ENCODE assay signal across 36 cellular contexts in the genomic region with DNA sequence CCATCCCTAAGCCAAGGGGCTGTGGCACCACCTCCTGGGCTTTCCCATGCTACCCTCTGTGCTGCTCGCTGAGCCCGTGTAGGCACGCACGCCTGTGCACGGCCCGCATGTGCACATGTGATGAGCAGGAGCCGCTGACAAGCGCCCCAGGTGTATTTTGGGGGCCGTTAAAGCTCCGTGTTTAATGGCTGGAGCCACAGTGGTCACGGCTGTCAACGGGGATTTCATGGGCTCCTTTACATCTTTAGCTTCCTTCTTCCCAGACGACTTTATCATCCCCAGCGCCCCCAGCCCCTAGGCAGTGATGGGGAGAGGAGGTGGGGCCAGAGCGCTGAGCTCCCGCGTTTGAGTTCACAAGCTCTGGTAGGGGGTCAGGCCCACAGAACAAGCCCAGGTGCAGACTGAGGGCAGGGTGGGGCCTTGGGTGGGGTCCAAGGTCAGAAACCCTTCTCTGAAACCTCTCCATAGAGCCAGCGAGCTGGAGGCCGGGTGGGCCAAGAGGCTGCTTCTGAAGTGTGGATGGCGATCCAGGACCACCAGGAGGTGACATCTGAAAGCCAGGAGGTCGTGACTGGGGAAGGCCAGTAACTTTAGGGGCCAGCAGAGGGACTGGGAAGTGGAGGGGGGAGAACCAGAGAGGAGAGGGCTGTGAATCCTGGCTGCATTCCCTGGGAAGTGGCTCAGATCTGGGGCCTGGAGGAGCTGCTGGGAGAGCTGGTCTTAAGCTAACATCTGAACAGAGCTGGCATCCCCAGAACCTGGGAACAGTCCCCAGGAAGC. TPM values are rescaled to one million over a fixed set of nuclear protein-coding genes. Genes with fewer than 3 reads are reported as not detected.
"Had no signal": no experiment of that assay in that cellular context is flagged by ENCODE, and none has a peak within 500 bp of the region (broad histone marks: within the 10 kb centered on the region; RNA-seq: fewer than 3 reads in every experiment).

No MANE protein-coding gene starts in this region.

- H3K36me3 Mint-ChIP-seq: activated naive CD8-positive, alpha-beta T cell; T-cell had no signal

- H3K4me3 ChIP-seq: esophagus squamous epithelium, gastroesophageal sphincter had no signal

- H3K4me1 Mint-ChIP-seq: activated B cell treated with CpG ODN at 0.5 μM for 24 hours; activated T-helper 17 cell treated with anti-CD3 and anti-CD28 coated beads, Interleukin-2, amount 50 U/mL, for 72 hours had no signal

- H3K27ac Mint-ChIP-seq: activated B cell treated with CpG ODN at 0.5 μM for 24 hours; activated CD8-positive, alpha-beta T cell treated with anti-CD3 and anti-CD28 coated beads for 36 hours; activated naive CD8-positive, alpha-beta T cell; activated T-helper 17 cell treated with anti-CD3 and anti-CD28 coated beads, Interleukin-2, amount 50 U/mL, for 72 hours; effector memory CD8-positive, alpha-beta T cell; T-cell; T-helper 1 cell treated with Interleukin-12 subunit alpha and Interleukin-12 subunit beta and Interleukin-4 antibody, amounts not matched to agents 30 μg/mL and 1 μg/mL, for 36 hours; T-helper 2 cell treated with Interferon-gamma antibody and Interleukin-4, amounts not matched to agents 5 μg/mL and 100 μg/mL, for 36 hours had no signal

- H3K36me3 ChIP-seq: brain microvascular endothelial cell, esophagus squamous epithelium, gastroesophageal sphincter, WERI-Rb-1 had no signal

- ATAC-seq: activated CD4-positive, CD25-positive, alpha-beta regulatory T cell treated with anti-CD3 and anti-CD28 coated beads, Interleukin-2, amount 50 U/mL, for 24 hours; activated CD8-positive, alpha-beta T cell treated with anti-CD3 and anti-CD28 coated beads for 36 hours; activated T-helper 17 cell treated with anti-CD3 and anti-CD28 coated beads, Interleukin-2, amount 50 U/mL, for 72 hours; effector memory CD8-positive, alpha-beta T cell; gastroesophageal sphincter; T-cell had no signal

- DNase-seq: activated B cell treated with CpG ODN at 0.5 μM for 24 hours; activated CD4-positive, alpha-beta T cell treated with anti-CD3 and anti-CD28 coated beads for 48 hours; activated CD4-positive, alpha-beta T cell treated with anti-CD3 and anti-CD28 coated beads, Interleukin-2, amount 50 U/mL, for 1 hour; activated CD4-positive, alpha-beta T cell treated with anti-CD3 and anti-CD28 coated beads, Interleukin-2, amount 50 U/mL, for 48 hours; activated CD8-positive, alpha-beta memory T cell treated with anti-CD3 and anti-CD28 coated beads for 24 hours; activated CD8-positive, alpha-beta T cell treated with anti-CD3 and anti-CD28 coated beads for 36 hours; activated effector memory CD4-positive, alpha-beta T cell treated with Interleukin-2 at 50 U/mL for 16 hours; activated gamma-delta T cell treated with Interleukin-2 at 50 U/mL for 16 hours; activated naive CD4-positive, alpha-beta T cell treated with anti-CD3 and anti-CD28 coated beads, Interleukin-2, amount 50 U/mL, for 16 hours; activated naive CD4-positive, alpha-beta T cell treated with Interleukin-2 at 50 U/mL for 16 hours; activated T-cell treated with anti-CD3 and anti-CD28 coated beads, Interleukin-2, amount 50 U/mL, for 4 hours; amniotic stem cell; anterior cingulate cortex; brain microvascular endothelial cell; caudate nucleus; cortex of kidney; dermis blood vessel endothelial cell; effector CD4-positive, alpha-beta T cell; effector memory CD8-positive, alpha-beta T cell; esophagus squamous epithelium; foreskin melanocyte; T-cell; T1000; WERI-Rb-1 had no signal

- H3K4me3 Mint-ChIP-seq: activated B cell treated with CpG ODN at 0.5 μM for 24 hours; activated CD8-positive, alpha-beta T cell treated with anti-CD3 and anti-CD28 coated beads for 36 hours; activated naive CD8-positive, alpha-beta T cell; activated T-cell treated with anti-CD3 and anti-CD28 coated beads, Interleukin-2, amount 50 U/mL, for 4 hours; activated T-helper 17 cell treated with anti-CD3 and anti-CD28 coated beads, Interleukin-2, amount 50 U/mL, for 72 hours; effector memory CD8-positive, alpha-beta T cell; T-cell; T-helper 1 cell treated with Interleukin-12 subunit alpha and Interleukin-12 subunit beta and Interleukin-4 antibody, amounts not matched to agents 30 μg/mL and 1 μg/mL, for 36 hours; T-helper 2 cell treated with Interferon-gamma antibody and Interleukin-4, amounts not matched to agents 5 μg/mL and 100 μg/mL, for 36 hours had no signal

- H3K27ac ChIP-seq: brain microvascular endothelial cell, epithelial cell of prostate, esophagus squamous epithelium, gastroesophageal sphincter, WERI-Rb-1 had no signal

- H3K9me3 ChIP-seq: esophagus squamous epithelium, gastroesophageal sphincter had no signal

- H3K4me1 ChIP-seq: gastroesophageal sphincter had no signal

RNA-seq across cellular contexts. Expression of gene EPHA8, which starts 11.5 kb away (rescaled TPM):
- total RNA-seq: activated B cell treated with CpG ODN at 0.5 μM for 24 hours; activated CD8-positive, alpha-beta T cell treated with anti-CD3 and anti-CD28 coated beads for 36 hours; activated T-cell treated with anti-CD3 and anti-CD28 coated beads, Interleukin-2, amount 50 U/mL, for 4 hours; activated T-helper 17 cell treated with anti-CD3 and anti-CD28 coated beads, Interleukin-2, amount 50 U/mL, for 72 hours; chondrocyte; dermis blood vessel endothelial cell; endothelial cell of umbilical vein; fibroblast of lung; fibroblast of villous mesenchyme; glomerular endothelial cell had no signal
- polyA plus RNA-seq: endothelial cell of umbilical vein, fibroblast of lung had no signal
